17 cellular contexts compared by ENCODE assay signal in the genomic region with DNA sequence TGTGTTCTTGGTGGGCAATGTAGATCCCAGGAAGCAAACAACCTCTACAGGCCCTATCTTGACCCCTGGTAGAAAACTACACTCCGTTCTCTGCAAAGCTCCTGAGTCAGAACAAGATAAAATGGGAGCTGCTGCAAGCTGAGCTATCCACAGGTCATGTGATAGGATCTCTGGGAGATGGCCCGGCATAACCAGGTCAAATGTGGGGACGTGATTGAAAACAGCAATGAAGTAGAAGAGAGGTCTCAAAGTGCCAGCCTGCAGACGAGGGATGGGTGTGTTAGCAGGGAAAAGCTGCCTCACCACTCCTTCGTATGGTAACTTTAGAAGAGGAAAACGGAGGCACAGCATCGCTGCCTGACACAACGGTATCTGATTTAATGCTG. TPM values are rescaled to one million over a fixed set of nuclear protein-coding genes. Genes with fewer than 3 reads are reported as not detected.
"Had no signal": no experiment of that assay in that cellular context is flagged by ENCODE, and none has a peak within 500 bp of the region (broad histone marks: within the 10 kb centered on the region; RNA-seq: fewer than 3 reads in every experiment).

No MANE protein-coding gene starts in this region.

- ATAC-seq: activated T-helper 17 cell treated with anti-CD3 and anti-CD28 coated beads, Interleukin-2, amount 50 U/mL, for 72 hours; naive thymus-derived CD4-positive, alpha-beta T cell had no signal

- H3K27me3 ChIP-seq: tibial artery had no signal

- DNase-seq: activated CD4-positive, alpha-beta T cell treated with anti-CD3 and anti-CD28 coated beads, Interleukin-2, amount 50 U/mL, for 1 hour; activated CD4-positive, CD25-positive, alpha-beta regulatory T cell treated with anti-CD3 and anti-CD28 coated beads, Interleukin-2, amount 50 U/mL, for 72 hours; activated naive CD4-positive, alpha-beta T cell; activated T-cell treated with anti-CD3 and anti-CD28 coated beads, Interleukin-2, amount 50 U/mL, for 24 hours; amniotic stem cell; effector CD4-positive, alpha-beta T cell; kidney; naive thymus-derived CD4-positive, alpha-beta T cell; occipital lobe; retina; stimulated activated CD4-positive, alpha-beta T cell treated with anti-CD3 and anti-CD28 coated beads, Interleukin-12 subunit alpha, Interleukin-12 subunit beta, amount 100 ng/mL, for 4 hours; stimulated activated CD4-positive, alpha-beta T cell treated with anti-CD3 and anti-CD28 coated beads, Interleukin-1b, Interleukin-23, amount 100 ng/mL, for 48 hours; SW 1271; tibial artery; WERI-Rb-1 had no signal

- H3K9me3 ChIP-seq: tibial artery had no signal

- H3K27ac ChIP-seq: tibial artery, WERI-Rb-1 had no signal

- H3K4me3 ChIP-seq: tibial artery had no signal

- H3K36me3 ChIP-seq: tibial artery, WERI-Rb-1 had no signal

RNA-seq across cellular contexts. Expression of gene NRG2, which starts 25.0 kb away (rescaled TPM):
- total RNA-seq: T-helper 2 cell treated with Interferon-gamma antibody and Interleukin-4, amounts not matched to agents 100 ng/mL and 5 ng/mL, for 36 hours had no signal
